In the genomic region with DNA sequence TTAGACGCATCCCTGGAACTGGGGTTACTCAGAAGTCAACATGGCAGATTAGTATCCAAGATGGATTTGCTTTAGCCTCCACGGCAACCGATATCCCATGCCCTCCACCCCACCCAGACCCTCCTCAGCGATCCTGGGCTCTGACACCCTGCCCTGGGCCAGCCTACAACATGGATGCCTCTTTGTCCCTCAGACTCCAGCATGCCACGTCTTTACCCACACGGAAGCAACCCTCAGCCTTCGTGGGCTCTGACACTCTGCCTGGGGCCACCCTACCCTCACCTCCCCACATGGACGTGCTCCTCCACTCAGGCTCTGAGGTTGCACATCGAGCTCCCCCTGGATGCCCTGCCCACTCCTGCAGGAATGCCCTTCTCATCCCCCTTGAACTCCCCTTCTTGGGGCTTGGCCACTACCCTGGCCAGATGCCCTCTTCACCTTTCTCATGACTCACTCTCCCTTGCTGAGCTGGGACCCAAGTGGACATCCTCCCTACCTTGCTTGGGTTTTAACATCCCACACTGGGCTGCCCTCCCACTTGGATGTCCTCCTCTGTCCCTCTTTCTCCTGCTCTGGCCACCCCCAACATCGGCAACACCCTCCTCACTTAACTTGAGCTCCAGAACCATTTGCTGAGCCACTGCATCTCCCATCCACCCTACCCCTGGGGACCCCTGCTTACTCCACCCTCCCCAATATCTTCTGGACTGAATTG, we compare ENCODE assay signal across 25 cellular contexts. TPM values are rescaled to one million over a fixed set of nuclear protein-coding genes. Genes with fewer than 3 reads are reported as not detected.
"Had no signal": no experiment of that assay in that cellular context is flagged by ENCODE, and none has a peak within 500 bp of the region (broad histone marks: within the 10 kb centered on the region; RNA-seq: fewer than 3 reads in every experiment).

No MANE protein-coding gene starts in this region.

- H3K9me3 Mint-ChIP-seq: activated B cell treated with CpG ODN at 0.5 μM for 24 hours; activated naive CD4-positive, alpha-beta T cell treated with anti-CD3 and anti-CD28 coated beads for 36 hours; activated T-helper 1 cell treated with anti-CD3 and anti-CD28 coated beads, Interleukin-12 subunit alpha, Interleukin-12 subunit beta, Interleukin-2, Interleukin-4 antibody, amounts not matched to agents 30 ng/mL and 10 ng/mL and 1 ng/mL, durations not matched to agents 14 hours and 24 hours and 36 hours; T-helper 2 cell treated with Interferon-gamma antibody and Interleukin-4, amounts not matched to agents 5 μg/mL and 100 μg/mL, for 36 hours had no signal

- FAIRE-seq: endometrium, keratinocyte had no signal

- DNase-seq: activated B cell treated with CpG ODN at 0.5 μM for 24 hours; activated CD4-positive, alpha-beta T cell treated with anti-CD3 and anti-CD28 coated beads, Interleukin-2, amount 10 ng/mL, durations not matched to agents 24 days and 14 days; activated CD8-positive, alpha-beta memory T cell treated with anti-CD3 and anti-CD28 coated beads for 24 hours; activated naive CD4-positive, alpha-beta T cell treated with anti-CD3 and anti-CD28 coated beads for 36 hours; hippocampal formation; left ventricle myocardium inferior; mucosa of descending colon; naive thymus-derived CD4-positive, alpha-beta T cell; nucleus accumbens; right cardiac atrium; stimulated activated CD4-positive, alpha-beta T cell treated with anti-CD3 and anti-CD28 coated beads, Interleukin-15, amount 100 ng/mL, for 24 hours; stimulated activated CD4-positive, alpha-beta T cell treated with anti-CD3 and anti-CD28 coated beads, Interleukin-4, amount 100 ng/mL, for 24 hours; stimulated activated naive CD4-positive, alpha-beta T cell; SW 1271 had no signal

- H3K36me3 ChIP-seq: ascending aorta, cardiac muscle cell, left ventricle myocardium inferior, prostate gland, tibial nerve had no signal

- H3K4me1 Mint-ChIP-seq: activated B cell treated with CpG ODN at 0.5 μM for 24 hours; activated CD4-positive, alpha-beta T cell treated with anti-CD3 and anti-CD28 coated beads, Interleukin-2, amount 10 ng/mL, durations not matched to agents 24 days and 14 days had no signal

- H3K9me3 ChIP-seq: ascending aorta, mucosa of descending colon, prostate gland, tibial nerve had no signal

- H3K4me3 ChIP-seq: ascending aorta, cardiac muscle cell, left ventricle myocardium inferior, mucosa of descending colon, prostate gland, skin epidermis, tibial nerve had no signal

- H3K27me3 ChIP-seq: ascending aorta, cardiac muscle cell had no signal

- H3K27ac ChIP-seq: ascending aorta, cardiac muscle cell, left ventricle myocardium inferior, prostate gland had no signal

- H3K4me3 Mint-ChIP-seq: activated B cell treated with CpG ODN at 0.5 μM for 24 hours; activated CD4-positive, alpha-beta T cell treated with anti-CD3 and anti-CD28 coated beads, Interleukin-2, amount 10 ng/mL, durations not matched to agents 24 days and 14 days; activated naive CD4-positive, alpha-beta T cell treated with anti-CD3 and anti-CD28 coated beads for 36 hours; activated T-helper 1 cell treated with anti-CD3 and anti-CD28 coated beads, Interleukin-12 subunit alpha, Interleukin-12 subunit beta, Interleukin-2, Interleukin-4 antibody, amounts not matched to agents 30 ng/mL and 10 ng/mL and 1 ng/mL, durations not matched to agents 14 hours and 24 hours and 36 hours; naive thymus-derived CD4-positive, alpha-beta T cell; T-helper 2 cell treated with Interferon-gamma antibody and Interleukin-4, amounts not matched to agents 5 μg/mL and 100 μg/mL, for 36 hours had no signal

- H3K36me3 Mint-ChIP-seq: naive thymus-derived CD4-positive, alpha-beta T cell had no signal

- H3K4me1 ChIP-seq: left ventricle myocardium inferior, prostate gland had no signal

- H3K27ac Mint-ChIP-seq: activated B cell treated with CpG ODN at 0.5 μM for 24 hours; activated CD4-positive, alpha-beta T cell treated with anti-CD3 and anti-CD28 coated beads, Interleukin-2, amount 10 ng/mL, durations not matched to agents 24 days and 14 days; activated naive CD4-positive, alpha-beta T cell treated with anti-CD3 and anti-CD28 coated beads for 36 hours; activated T-helper 1 cell treated with anti-CD3 and anti-CD28 coated beads, Interleukin-12 subunit alpha, Interleukin-12 subunit beta, Interleukin-2, Interleukin-4 antibody, amounts not matched to agents 30 ng/mL and 10 ng/mL and 1 ng/mL, durations not matched to agents 14 hours and 24 hours and 36 hours; naive thymus-derived CD4-positive, alpha-beta T cell; T-helper 2 cell treated with Interferon-gamma antibody and Interleukin-4, amounts not matched to agents 5 μg/mL and 100 μg/mL, for 36 hours had no signal

- ATAC-seq: esophagus mucosa; mucosa of descending colon; naive thymus-derived CD4-positive, alpha-beta T cell; right cardiac atrium had no signal

RNA-seq across cellular contexts. Expression of a gene that starts 18.3 kb away (rescaled TPM):
- total RNA-seq: activated B cell treated with CpG ODN at 0.5 μM for 24 hours; activated naive CD4-positive, alpha-beta T cell treated with anti-CD3 and anti-CD28 coated beads for 36 hours; ascending aorta; left ventricle myocardium inferior; right cardiac atrium; subcutaneous adipose tissue had no signal
- polyA plus RNA-seq: naive thymus-derived CD4-positive, alpha-beta T cell; right cardiac atrium had no signal

RNA-seq across cellular contexts. Expression of a gene that starts 54.5 kb away (rescaled TPM):
- polyA plus RNA-seq: naive thymus-derived CD4-positive, alpha-beta T cell had no signal
